ENCODE assay signal across 7 cellular contexts in genomic region chr3:98196293-98196692, GRCh38. TPM values are rescaled to one million over a fixed set of nuclear protein-coding genes. Genes with fewer than 3 reads are reported as not detected.
"Had no signal": no experiment of that assay in that cellular context is flagged by ENCODE, and none has a peak within 500 bp of the region (broad histone marks: within the 10 kb centered on the region; RNA-seq: fewer than 3 reads in every experiment).

No MANE protein-coding gene starts in this region.

RNA-seq across cellular contexts. Expression of gene OR5H15, which starts 29.8 kb away (rescaled TPM):
- total RNA-seq: GM23248, H4, H7, HFFc6, HT1080, IMR-90, K562 had no signal
- polyA plus RNA-seq: GM23248, IMR-90, K562 had no signal

RNA-seq across cellular contexts. Expression of gene OR5H14, which starts 49.0 kb away (rescaled TPM):
- total RNA-seq: GM23248, H4, H7, HFFc6, HT1080, IMR-90, K562 had no signal
- polyA plus RNA-seq: GM23248, IMR-90, K562 had no signal
